20 cellular contexts compared by ENCODE assay signal in genomic region chr10:2130906-2131305, GRCh38.
"Had no signal": no experiment of that assay in that cellular context is flagged by ENCODE, and none has a peak within 500 bp of the region (broad histone marks: within the 10 kb centered on the region; RNA-seq: fewer than 3 reads in every experiment).

No MANE protein-coding gene starts in this region.

- ATAC-seq: gastroesophageal sphincter; left colon; left ventricle myocardium superior; naive thymus-derived CD4-positive, alpha-beta T cell; psoas muscle; right lobe of liver; stimulated activated effector memory CD8-positive, alpha-beta T cell treated with anti-CD3 and anti-CD28 coated beads, Interleukin-12 subunit alpha, Interleukin-12 subunit beta, amount 100 ng/mL, for 72 hours; stimulated activated naive CD8-positive, alpha-beta T cell treated with anti-CD3 and anti-CD28 coated beads, Interleukin-15, Interleukin-2, amounts not matched to agents 100 U/mL and 50 U/mL, for 24 hours had no signal

- H3K27me3 ChIP-seq: neutrophil, right lobe of liver, suprapubic skin, thyroid gland had no signal

- H3K9me3 ChIP-seq: esophagus squamous epithelium, gastroesophageal sphincter, neutrophil, psoas muscle, right lobe of liver, suprapubic skin, thyroid gland had no signal

- H3K27ac Mint-ChIP-seq: naive thymus-derived CD4-positive, alpha-beta T cell; nephron progenitor cell; stimulated activated effector memory CD8-positive, alpha-beta T cell treated with anti-CD3 and anti-CD28 coated beads, Interleukin-12 subunit alpha, Interleukin-12 subunit beta, amount 100 ng/mL, for 72 hours; type B pancreatic cell had no signal

- H3K27ac ChIP-seq: esophagus squamous epithelium, gastroesophageal sphincter, neutrophil, psoas muscle, right lobe of liver, suprapubic skin, thyroid gland had no signal

- H3K9me3 Mint-ChIP-seq: type B pancreatic cell had no signal

- DNase-seq: effector memory CD4-positive, alpha-beta T cell; esophagus squamous epithelium; foreskin fibroblast; left colon; left ventricle myocardium superior; naive thymus-derived CD4-positive, alpha-beta T cell; nephron progenitor cell; psoas muscle; retina; right lobe of liver; stimulated activated CD4-positive, alpha-beta T cell treated with anti-CD3 and anti-CD28 coated beads, Interleukin-4, amount 100 ng/mL, for 1 hour; stimulated activated CD8-positive, alpha-beta memory T cell treated with anti-CD3 and anti-CD28 coated beads, Interleukin-4, amount 100 ng/mL, for 48 hours; stimulated activated naive CD8-positive, alpha-beta T cell treated with anti-CD3 and anti-CD28 coated beads, Interleukin-15, Interleukin-2, amounts not matched to agents 100 U/mL and 50 U/mL, for 24 hours; thyroid gland had no signal

- H3K36me3 ChIP-seq: esophagus squamous epithelium, gastroesophageal sphincter, neutrophil, right lobe of liver, suprapubic skin, thyroid gland had no signal

- H3K4me3 Mint-ChIP-seq: naive thymus-derived CD4-positive, alpha-beta T cell; nephron progenitor cell; stimulated activated effector memory CD8-positive, alpha-beta T cell treated with anti-CD3 and anti-CD28 coated beads, Interleukin-12 subunit alpha, Interleukin-12 subunit beta, amount 100 ng/mL, for 72 hours; type B pancreatic cell had no signal

- H3K4me1 ChIP-seq: esophagus squamous epithelium, gastroesophageal sphincter, psoas muscle, right lobe of liver, suprapubic skin, thyroid gland had no signal

- H3K4me1 Mint-ChIP-seq: naive thymus-derived CD4-positive, alpha-beta T cell; nephron progenitor cell; stimulated activated effector memory CD8-positive, alpha-beta T cell treated with anti-CD3 and anti-CD28 coated beads, Interleukin-12 subunit alpha, Interleukin-12 subunit beta, amount 100 ng/mL, for 72 hours had no signal

- H3K36me3 Mint-ChIP-seq: naive thymus-derived CD4-positive, alpha-beta T cell; stimulated activated effector memory CD8-positive, alpha-beta T cell treated with anti-CD3 and anti-CD28 coated beads, Interleukin-12 subunit alpha, Interleukin-12 subunit beta, amount 100 ng/mL, for 72 hours; type B pancreatic cell had no signal

- H3K4me3 ChIP-seq: esophagus squamous epithelium, gastroesophageal sphincter, lung, psoas muscle, right lobe of liver, suprapubic skin, thyroid gland had no signal
